ENCODE assay signal across 8 cellular contexts in genomic region chr3:187773233-187773962, GRCh38. TPM values are rescaled to one million over a fixed set of nuclear protein-coding genes. Genes with fewer than 3 reads are reported as not detected.
DNase-seq lines count a peak whose midpoint lies in the region; ATAC-seq and TF ChIP-seq lines count a peak whose summit lies in the region.

No MANE protein-coding gene starts in this region.

- DNase-seq in epithelial cell of prostate (ENCODE audit: low read depth, low spot score) (no peak), hepatic stellate cell (ENCODE audit: low spot score) (no peak), Caco-2 (no peak), H7 (no peak), DMS114 treated with DMSO at 0.1 percent for 48 hours (lab: John Stamatoyannopoulos, UW; ENCODE audit: unreplicated experiment) (no peak)

- intact Hi-C loops in Caco-2 (cut with micrococcal nuclease; ENCODE audit: unreplicated experiment), result no loop called here

- peak; percentile 67 for ATAC-seq in GM18498 (IDR thresholded peaks at IDR 0.05; ENCODE audit: unreplicated experiment)
- ATAC-seq in GM21515 (IDR thresholded peaks at IDR 0.05; ENCODE audit: unreplicated experiment), result peak; percentile 70
- ATAC-seq in HG03432 (IDR thresholded peaks at IDR 0.05; ENCODE audit: unreplicated experiment), result peak; percentile 72

- H3K4me3 ChIP-seq in Caco-2 (ENCODE audit: low read depth, low read length) (no peak overlapping the region), H7 (ENCODE audit: insufficient read depth, low read depth, low read length) (no peak overlapping the region)

- H3K27ac Mint-ChIP-seq in Caco-2 (ENCODE audit: unreplicated experiment), result no peak overlapping the region

- CTCF ChIA-PET in Caco-2 (lab: Charles Lee), result no interaction called here

- H3K9me3 ChIP-seq in Caco-2, result no peaks in the 10 kb centered on the region

- H3K27ac ChIP-seq in epithelial cell of prostate, result peak overlapping the region; percentile 29

- no TSS peak for BruUV-seq in Caco-2 (replicated peaks; lab: Mats Ljungman, UMichigan)

- no peaks in the 10 kb centered on the region for H3K27me3 ChIP-seq in Caco-2 (replicated peaks; ENCODE audit: control insufficient read depth, insufficient read depth, low read length)
- H3K27me3 ChIP-seq in H7 (ENCODE audit: control insufficient read depth, insufficient read depth, low read length), result no peaks in the 10 kb centered on the region

- H3K36me3 Mint-ChIP-seq in Caco-2 (ENCODE audit: insufficient read depth, unreplicated experiment), result no peaks in the 10 kb centered on the region

- TF ChIP-seq CTCF in Caco-2 (IDR thresholded peaks at IDR 0.05; ENCODE audit: insufficient read depth in 1 of 2, low read depth in 1 of 2, low read length in 1 of 2, severe bottlenecking in 1 of 2, unreplicated experiment in 1 of 2), result no peak

- no peak overlapping the region for H3K4me3 Mint-ChIP-seq in Caco-2 (ENCODE audit: unreplicated experiment)

- POLR2A ChIA-PET in Caco-2 (lab: Charles Lee), result no interaction called here

- H3K4me1 Mint-ChIP-seq in Caco-2 (ENCODE audit: low read depth, unreplicated experiment), result no peaks in the 10 kb centered on the region

- H3K36me3 ChIP-seq in Caco-2 (ENCODE audit: control insufficient read depth, insufficient read depth, low read length) (no peaks in the 10 kb centered on the region), H7 (replicated peaks; ENCODE audit: control insufficient read depth, insufficient read depth, low read length) (no peaks in the 10 kb centered on the region)

- H3K27me3 Mint-ChIP-seq in Caco-2 (ENCODE audit: insufficient read depth, unreplicated experiment), result no peaks in the 10 kb centered on the region

- H3K9me3 Mint-ChIP-seq in Caco-2 (ENCODE audit: unreplicated experiment), result no peaks in the 10 kb centered on the region

- no peaks in the 10 kb centered on the region for H3K4me1 ChIP-seq in Caco-2

RNA-seq across cellular contexts. Expression of gene BCL6, which starts 28.1 kb away (rescaled TPM):
- 35.8 and 40.4 TPM in 2 replicates for total RNA-seq in Caco-2 (2022)
- total RNA-seq in H7 (2014; rRNA removed; shearing (Covaris generic)), result 2.8 and 6.8 TPM in 2 replicates
